Comparison of ENCODE assay signal across 8 cellular contexts in the genomic region with DNA sequence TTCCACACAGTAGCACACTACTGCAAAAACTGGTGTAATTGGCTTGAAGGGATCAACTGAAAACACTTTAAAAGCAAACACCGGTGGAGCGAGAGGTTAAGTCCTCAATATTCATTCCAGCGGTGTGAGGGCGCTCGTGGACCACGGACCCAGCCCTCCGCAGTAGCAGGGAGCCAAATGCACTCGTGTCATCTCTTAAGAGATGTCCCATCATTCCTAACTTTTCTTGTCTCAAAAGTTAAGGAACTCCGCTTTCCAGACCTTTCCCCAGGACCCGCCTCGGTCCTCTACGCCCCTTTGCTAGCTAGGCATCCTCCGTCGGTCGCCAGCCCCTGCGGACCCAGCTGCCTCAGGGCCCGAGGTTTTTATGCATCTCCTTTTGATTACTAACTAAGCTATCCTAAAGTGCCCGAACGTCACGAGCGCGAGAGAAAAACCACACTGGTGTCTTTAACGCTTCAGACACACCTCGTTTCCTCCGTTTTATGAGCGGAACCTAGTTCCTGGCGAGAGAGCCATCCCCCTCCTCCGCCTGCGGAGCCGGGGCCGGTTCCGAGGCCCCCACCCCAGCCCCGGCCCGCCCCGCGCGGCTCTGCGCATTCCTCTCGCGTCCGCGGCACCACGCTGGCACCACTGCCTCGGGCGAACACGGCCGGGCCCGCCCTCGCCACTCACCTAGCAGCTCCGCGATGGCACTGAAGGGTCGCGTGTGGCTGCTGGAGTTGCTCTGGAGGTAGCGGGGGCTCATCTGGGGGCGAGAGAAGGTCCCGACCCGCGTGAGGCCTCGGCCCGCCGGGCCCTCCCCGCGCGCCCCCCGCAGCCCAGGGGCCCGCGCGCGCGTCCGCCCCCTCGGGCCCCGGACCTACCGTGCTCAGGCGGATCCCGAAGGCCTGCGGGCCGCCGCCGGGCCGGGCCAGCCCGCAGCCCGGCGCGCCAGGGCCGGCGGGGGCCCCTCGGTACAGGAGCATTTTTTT. TPM values are rescaled to one million over a fixed set of nuclear protein-coding genes. Genes with fewer than 3 reads are reported as not detected.
DNase-seq lines count a peak whose midpoint lies in the region; ATAC-seq, FAIRE-seq and TF ChIP-seq lines count a peak whose summit lies in the region.

No MANE protein-coding gene starts in this region.

- peak overlapping the region; percentile 66 for H3K4me3 ChIP-seq in OCI-LY1 (ENCODE audit: low read depth, low read length, poor library complexity, severe bottlenecking)
- peak overlapping the region; percentile 58 for H3K4me3 ChIP-seq in fibroblast of pulmonary artery (replicated peaks; ENCODE audit: low read depth, low read length)
- H3K4me3 ChIP-seq in thyroid gland (replicated peaks in 1 of 3), result peak overlapping the region; percentile 17 to 47 (median 46)

- no peaks in the 10 kb centered on the region for H4K20me1 ChIP-seq in OCI-LY1 (ENCODE audit: insufficient read depth, low read length)

- no peaks in the 10 kb centered on the region for H3F3A ChIP-seq in OCI-LY1 (ENCODE audit: insufficient read depth, low read length)

- no peak overlapping the region for H3K27ac Mint-ChIP-seq in nephron progenitor cell

- H3K36me3 ChIP-seq in OCI-LY1 (ENCODE audit: insufficient read depth, low read length) (no peaks in the 10 kb centered on the region), thyroid gland (no peaks in the 10 kb centered on the region)

- WGBS in thyroid gland, 2 donors, result 1% methylated on average over 11 to 23 of the region's 88 CpGs

- no peaks in the 10 kb centered on the region for H3K79me2 ChIP-seq in OCI-LY1 (ENCODE audit: insufficient read depth, low read length)

- no peaks in the 10 kb centered on the region for H3K9me3 ChIP-seq in OCI-LY1 (ENCODE audit: low read length)
- H3K9me3 ChIP-seq in thyroid gland, result no peaks in the 10 kb centered on the region

- H3K27me3 Mint-ChIP-seq in nephron progenitor cell (ENCODE audit: low read depth, poor library complexity), result peaks cover 14% of the 10 kb centered on the region

- peak; percentile 11 for ATAC-seq in HG03469 (IDR thresholded peaks at IDR 0.05; ENCODE audit: unreplicated experiment)

- H3K4me1 ChIP-seq in OCI-LY1 (ENCODE audit: insufficient read depth, low read length, severe bottlenecking) (no peaks in the 10 kb centered on the region), thyroid gland (no peaks in the 10 kb centered on the region)

- H3K9me3 Mint-ChIP-seq in nephron progenitor cell, result peaks cover 41% of the 10 kb centered on the region

- FAIRE-seq in GM19239 (lab: Jason Lieb, UNC), result peak; percentile 83

- H3K27ac ChIP-seq in OCI-LY1 (ENCODE audit: low read depth, low read length, poor library complexity, severe bottlenecking), result no peak overlapping the region
- H3K27ac ChIP-seq in thyroid gland, result peak overlapping the region in 2 of 3 donors; percentile 56 to 58

- H3K4me3 Mint-ChIP-seq in nephron progenitor cell, result peak overlapping the region; percentile 87

- H3K27me3 ChIP-seq in OCI-LY1 (ENCODE audit: insufficient read depth, low read length), result no peaks in the 10 kb centered on the region
- H3K27me3 ChIP-seq in thyroid gland, result no peaks in the 10 kb centered on the region

- H3K4me2 ChIP-seq in OCI-LY1 (ENCODE audit: low read length), result peak overlapping the region; percentile 70

- peak overlapping the region; percentile 43; the same call in 1 of the 2 replicates for H3K9ac ChIP-seq in OCI-LY1 (ENCODE audit: low read length)

- DNase-seq in Ammon's horn (ENCODE audit: low spot score) (peak; percentile 70), GM19239 (ENCODE audit: insufficient read length, low spot score) (peak; percentile 2), fibroblast of pulmonary artery (ENCODE audit: low read depth) (peak; percentile 64), nephron progenitor cell (peak; percentile 39), thyroid gland (peak; percentile 64 to 66)
- peak; percentile 18 for DNase-seq in activated T-helper 9 cell treated with anti-CD3 and anti-CD28 coated beads, Interleukin-2, amount 50 U/mL, for 16 hours (ENCODE audit: low read depth)

- H3K9me2 ChIP-seq in OCI-LY1 (ENCODE audit: low read depth, low read length), result no peaks in the 10 kb centered on the region

- intact Hi-C loops in thyroid gland (cut with DNase I), result no loop called here

- TF ChIP-seq POLR2A in thyroid gland (IDR thresholded peaks at IDR 0.05), result peak in 1 of 2 donors; percentile 18

- TF ChIP-seq CTCF in OCI-LY1 (IDR thresholded peaks at IDR 0.05; ENCODE audit: low read length) (peak; percentile 54; the same call in 1 of the 2 replicates), fibroblast of pulmonary artery (IDR thresholded peaks at IDR 0.05; ENCODE audit: low read length, missing control alignments) (peak; percentile 45), nephron progenitor cell (IDR thresholded peaks at IDR 0.05) (peak; percentile 13), thyroid gland (IDR thresholded peaks at IDR 0.05) (peak in 4 of 6 experiments; percentile 37 to 51 (median 48))

- peaks cover 6% of the 10 kb centered on the region for H3K4me1 Mint-ChIP-seq in nephron progenitor cell

- H3K36me3 Mint-ChIP-seq in nephron progenitor cell (ENCODE audit: low read depth), result peaks cover 15% of the 10 kb centered on the region

- no peak overlapping the region for H2AFZ ChIP-seq in OCI-LY1 (ENCODE audit: low read length)

RNA-seq across cellular contexts. Expression of gene MORC4, which starts 0.7 kb away (rescaled TPM):
- 10 to 100 TPM; 15.3 to 24.6 (median 18.6) TPM for total RNA-seq in thyroid gland

Comparison
In these comparisons a context has a peak if more than half of its experiments do, and no peak if none do; other contexts are left out.
1. DNase-seq: peak in every context shown above with its lines; median percentile 70 in Ammon's horn; 65 in thyroid gland; 64 in fibroblast of pulmonary artery; 39 in nephron progenitor cell; 18 in activated T-helper 9 cell treated with anti-CD3 and anti-CD28 coated beads, Interleukin-2, amount 50 U/mL, for 16 hours; 2 in GM19239.